Comparison of ENCODE assay signal across 1 cellular context in genomic region chr6:107459283-107460073, GRCh38.
A peak's percentile ranks its signal among the peaks of the same experiment; 100 is the strongest.
TF ChIP-seq lines count a peak whose summit lies in the region.

A gene with protein sequence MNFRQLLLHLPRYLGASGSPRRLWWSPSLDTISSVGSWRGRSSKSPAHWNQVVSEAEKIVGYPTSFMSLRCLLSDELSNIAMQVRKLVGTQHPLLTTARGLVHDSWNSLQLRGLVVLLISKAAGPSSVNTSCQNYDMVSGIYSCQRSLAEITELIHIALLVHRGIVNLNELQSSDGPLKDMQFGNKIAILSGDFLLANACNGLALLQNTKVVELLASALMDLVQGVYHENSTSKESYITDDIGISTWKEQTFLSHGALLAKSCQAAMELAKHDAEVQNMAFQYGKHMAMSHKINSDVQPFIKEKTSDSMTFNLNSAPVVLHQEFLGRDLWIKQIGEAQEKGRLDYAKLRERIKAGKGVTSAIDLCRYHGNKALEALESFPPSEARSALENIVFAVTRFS (minus strand): TSS chr6:107459564. CDS start chr6:107459285, 279 bp downstream.

TF ChIP-seq in K562, 482 proteins besides CTCF, POLR2A, EP300 and RAD21 (continued from another document and continues in another):
- TF ChIP-seq TCF3 (CRISPR knock-in tag; IDR thresholded peaks at IDR 0.05), result 0 out of 2 replicates have a peak, but pooled peaks have one; percentile 11
- no peak for TF ChIP-seq IFI16 (CRISPR knock-in tag; IDR thresholded peaks at IDR 0.05)
- no peak for TF ChIP-seq PHTF2 (CRISPR knock-in tag; IDR thresholded peaks at IDR 0.05)
- TF ChIP-seq, protein P1, sequence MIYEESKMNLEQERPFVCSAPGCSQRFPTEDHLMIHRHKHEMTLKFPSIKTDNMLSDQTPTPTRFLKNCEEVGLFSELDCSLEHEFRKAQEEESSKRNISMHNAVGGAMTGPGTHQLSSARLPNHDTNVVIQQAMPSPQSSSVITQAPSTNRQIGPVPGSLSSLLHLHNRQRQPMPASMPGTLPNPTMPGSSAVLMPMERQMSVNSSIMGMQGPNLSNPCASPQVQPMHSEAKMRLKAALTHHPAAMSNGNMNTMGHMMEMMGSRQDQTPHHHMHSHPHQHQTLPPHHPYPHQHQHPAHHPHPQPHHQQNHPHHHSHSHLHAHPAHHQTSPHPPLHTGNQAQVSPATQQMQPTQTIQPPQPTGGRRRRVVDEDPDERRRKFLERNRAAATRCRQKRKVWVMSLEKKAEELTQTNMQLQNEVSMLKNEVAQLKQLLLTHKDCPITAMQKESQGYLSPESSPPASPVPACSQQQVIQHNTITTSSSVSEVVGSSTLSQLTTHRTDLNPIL (CRISPR knock-in tag; IDR thresholded peaks at IDR 0.05), result no peak
- peak; percentile 68 to 79 for TF ChIP-seq MAZ (CRISPR knock-in tag; conservative IDR thresholded peaks at IDR 0.05 in 1 of 2, IDR thresholded peaks at IDR 0.05 in 1 of 2)
- TF ChIP-seq ZNF583 (CRISPR knock-in tag; IDR thresholded peaks at IDR 0.05), result 0 out of 2 replicates have a peak, but pooled peaks have one; percentile 27
- no peak for TF ChIP-seq BRD9 (IDR thresholded peaks at IDR 0.05; ENCODE audit: low read depth, partially characterized antibody)
- TF ChIP-seq RBM14 (IDR thresholded peaks at IDR 0.05; ENCODE audit: borderline replicate concordance, insufficient read depth, low read depth, low read length), result no peak
- TF ChIP-seq TCF7 (IDR thresholded peaks at IDR 0.05; ENCODE audit: borderline replicate concordance), result 0 out of 2 replicates have a peak, but pooled peaks have one; percentile 75
- TF ChIP-seq SREBF1 (IDR thresholded peaks at IDR 0.05; ENCODE audit: borderline replicate concordance, low read depth, low read length), result no peak
- no peak for TF ChIP-seq ZNF764 (CRISPR knock-in tag; IDR thresholded peaks at IDR 0.05; ENCODE audit: low read depth)
- no peak for TF ChIP-seq HNRNPK (IDR thresholded peaks at IDR 0.05; ENCODE audit: low read depth, low read length, poor library complexity, severe bottlenecking)
- TF ChIP-seq BRD4 (IDR thresholded peaks at IDR 0.05), result peak; percentile 64; the same call in 1 of the 2 replicates
- TF ChIP-seq HDAC6 (IDR thresholded peaks at IDR 0.05; ENCODE audit: low read depth, low read length), result no peak
- no peak for TF ChIP-seq SMC3 (conservative IDR thresholded peaks at IDR 0.05; ENCODE audit: insufficient read depth, low read depth, low read length)
- no peak for TF ChIP-seq IRF2 (CRISPR knock-in tag; IDR thresholded peaks at IDR 0.05)
- no peak for TF ChIP-seq THRAP3 (IDR thresholded peaks at IDR 0.05; ENCODE audit: borderline replicate concordance)
- peak; percentile 91 for TF ChIP-seq TBP (optimal IDR thresholded peaks at IDR 0.05; ENCODE audit: low read depth, low read length)
- peak; percentile 48 for TF ChIP-seq RBBP5 (IDR thresholded peaks at IDR 0.05; ENCODE audit: borderline replicate concordance, insufficient read depth, low read length, poor library complexity, severe bottlenecking)
- TF ChIP-seq NR4A1 (CRISPR knock-in tag; IDR thresholded peaks at IDR 0.05), result no peak
- no peak for TF ChIP-seq NR4A1 (tag; IDR thresholded peaks at IDR 0.05)
- TF ChIP-seq JUNB (CRISPR knock-in tag; conservative IDR thresholded peaks at IDR 0.05), result no peak
- TF ChIP-seq ZNF134 (CRISPR knock-in tag; conservative IDR thresholded peaks at IDR 0.05), result no peak
- TF ChIP-seq KLF10 (CRISPR knock-in tag; IDR thresholded peaks at IDR 0.05), result no peak
- TF ChIP-seq SNAPC5 (CRISPR knock-in tag; IDR thresholded peaks at IDR 0.05), result no peak
- TF ChIP-seq ATF7 (IDR thresholded peaks at IDR 0.05), result peak; percentile 80; the same call in 1 of the 2 replicates
- TF ChIP-seq ZBTB11 (CRISPR knock-in tag; IDR thresholded peaks at IDR 0.05), result peak in 1 of 3 experiments; percentile 59; a peak in 1 of 6 replicates
- TF ChIP-seq TCF7L2 (IDR thresholded peaks at IDR 0.05; ENCODE audit: low read depth, low read length), result peak; percentile 46; the same call in 1 of the 2 replicates
- no peak for TF ChIP-seq EHMT2 (IDR thresholded peaks at IDR 0.05)
- TF ChIP-seq LEF1 (IDR thresholded peaks at IDR 0.05), result no peak
- peak; percentile 24; the same call in 1 of the 2 replicates for TF ChIP-seq C11orf30 (IDR thresholded peaks at IDR 0.05; ENCODE audit: low read depth)
- TF ChIP-seq MTA3 (IDR thresholded peaks at IDR 0.05; ENCODE audit: borderline replicate concordance), result peak; percentile 92
- TF ChIP-seq COPS2 (conservative IDR thresholded peaks at IDR 0.05), result no peak
- TF ChIP-seq FIP1L1 (IDR thresholded peaks at IDR 0.05; ENCODE audit: low read depth, low read length, poor library complexity, severe bottlenecking), result no peak
- peak; percentile 96 for TF ChIP-seq TAF1 (IDR thresholded peaks at IDR 0.05; ENCODE audit: control insufficient read depth, extremely low read depth, insufficient read depth, low read length, severe bottlenecking)
- TF ChIP-seq SMAD4 (CRISPR knock-in tag; conservative IDR thresholded peaks at IDR 0.05), result 0 out of 2 replicates have a peak, but pooled peaks have one; percentile 48
- TF ChIP-seq ZNF121 (CRISPR knock-in tag; conservative IDR thresholded peaks at IDR 0.05), result no peak
- TF ChIP-seq HDAC3 (IDR thresholded peaks at IDR 0.05; ENCODE audit: borderline replicate concordance, partially characterized antibody), result no peak
- no peak for TF ChIP-seq HNRNPUL1 (IDR thresholded peaks at IDR 0.05; ENCODE audit: low read length)
- peak in 1 of 2 experiments; percentile 18; a peak in 1 of 4 replicates for TF ChIP-seq KDM4B (IDR thresholded peaks at IDR 0.05; ENCODE audit: borderline replicate concordance in 2 of 2, low read depth in 1 of 2)
- TF ChIP-seq MIER1 (IDR thresholded peaks at IDR 0.05; ENCODE audit: low read depth), result no peak
- no peak for TF ChIP-seq FOXJ2 (tag; IDR thresholded peaks at IDR 0.05)
- TF ChIP-seq SMAD3 (CRISPR knock-in tag; conservative IDR thresholded peaks at IDR 0.05), result no peak
- TF ChIP-seq SRSF7 (optimal IDR thresholded peaks at IDR 0.05; ENCODE audit: low read depth, low read length), result no peak
- no peak for TF ChIP-seq ZNF324 (CRISPR knock-in tag; IDR thresholded peaks at IDR 0.05)
- TF ChIP-seq, protein P2, sequence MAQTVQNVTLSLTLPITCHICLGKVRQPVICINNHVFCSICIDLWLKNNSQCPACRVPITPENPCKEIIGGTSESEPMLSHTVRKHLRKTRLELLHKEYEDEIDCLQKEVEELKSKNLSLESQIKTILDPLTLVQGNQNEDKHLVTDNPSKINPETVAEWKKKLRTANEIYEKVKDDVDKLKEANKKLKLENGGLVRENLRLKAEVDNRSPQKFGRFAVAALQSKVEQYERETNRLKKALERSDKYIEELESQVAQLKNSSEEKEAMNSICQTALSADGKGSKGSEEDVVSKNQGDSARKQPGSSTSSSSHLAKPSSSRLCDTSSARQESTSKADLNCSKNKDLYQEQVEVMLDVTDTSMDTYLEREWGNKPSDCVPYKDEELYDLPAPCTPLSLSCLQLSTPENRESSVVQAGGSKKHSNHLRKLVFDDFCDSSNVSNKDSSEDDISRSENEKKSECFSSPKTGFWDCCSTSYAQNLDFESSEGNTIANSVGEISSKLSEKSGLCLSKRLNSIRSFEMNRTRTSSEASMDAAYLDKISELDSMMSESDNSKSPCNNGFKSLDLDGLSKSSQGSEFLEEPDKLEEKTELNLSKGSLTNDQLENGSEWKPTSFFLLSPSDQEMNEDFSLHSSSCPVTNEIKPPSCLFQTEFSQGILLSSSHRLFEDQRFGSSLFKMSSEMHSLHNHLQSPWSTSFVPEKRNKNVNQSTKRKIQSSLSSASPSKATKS (CRISPR knock-in tag; IDR thresholded peaks at IDR 0.05), result no peak
- no peak for TF ChIP-seq ZBTB33 (CRISPR knock-in tag; IDR thresholded peaks at IDR 0.05)
- no peak for TF ChIP-seq HMG20A (CRISPR knock-in tag; conservative IDR thresholded peaks at IDR 0.05)
- no peak for TF ChIP-seq EZH2 (IDR thresholded peaks at IDR 0.05; ENCODE audit: borderline replicate concordance, low read depth, low read length)
- TF ChIP-seq, protein P3, sequence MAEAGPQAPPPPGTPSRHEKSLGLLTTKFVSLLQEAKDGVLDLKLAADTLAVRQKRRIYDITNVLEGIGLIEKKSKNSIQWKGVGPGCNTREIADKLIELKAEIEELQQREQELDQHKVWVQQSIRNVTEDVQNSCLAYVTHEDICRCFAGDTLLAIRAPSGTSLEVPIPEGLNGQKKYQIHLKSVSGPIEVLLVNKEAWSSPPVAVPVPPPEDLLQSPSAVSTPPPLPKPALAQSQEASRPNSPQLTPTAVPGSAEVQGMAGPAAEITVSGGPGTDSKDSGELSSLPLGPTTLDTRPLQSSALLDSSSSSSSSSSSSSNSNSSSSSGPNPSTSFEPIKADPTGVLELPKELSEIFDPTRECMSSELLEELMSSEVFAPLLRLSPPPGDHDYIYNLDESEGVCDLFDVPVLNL (CRISPR knock-in tag; IDR thresholded peaks at IDR 0.05; ENCODE audit: low read depth), result no peak
- peak; percentile 40 for TF ChIP-seq MEIS2 (IDR thresholded peaks at IDR 0.05; ENCODE audit: partially characterized antibody)
- TF ChIP-seq ARID3B (CRISPR knock-in tag; IDR thresholded peaks at IDR 0.05; ENCODE audit: borderline replicate concordance), result no peak
- TF ChIP-seq RBM39 (optimal IDR thresholded peaks at IDR 0.05; ENCODE audit: low read depth, low read length), result no peak
- TF ChIP-seq ZNF589 (CRISPR knock-in tag; IDR thresholded peaks at IDR 0.05; ENCODE audit: low read depth), result no peak
- no peak for TF ChIP-seq PURB (CRISPR knock-in tag; IDR thresholded peaks at IDR 0.05; ENCODE audit: low read depth)
- no peak for TF ChIP-seq POLR3A (IDR thresholded peaks at IDR 0.05; ENCODE audit: borderline replicate concordance, extremely low read depth, insufficient read depth, insufficient read length)
- TF ChIP-seq, protein P4, sequence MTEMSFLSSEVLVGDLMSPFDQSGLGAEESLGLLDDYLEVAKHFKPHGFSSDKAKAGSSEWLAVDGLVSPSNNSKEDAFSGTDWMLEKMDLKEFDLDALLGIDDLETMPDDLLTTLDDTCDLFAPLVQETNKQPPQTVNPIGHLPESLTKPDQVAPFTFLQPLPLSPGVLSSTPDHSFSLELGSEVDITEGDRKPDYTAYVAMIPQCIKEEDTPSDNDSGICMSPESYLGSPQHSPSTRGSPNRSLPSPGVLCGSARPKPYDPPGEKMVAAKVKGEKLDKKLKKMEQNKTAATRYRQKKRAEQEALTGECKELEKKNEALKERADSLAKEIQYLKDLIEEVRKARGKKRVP (CRISPR knock-in tag; IDR thresholded peaks at IDR 0.05), result no peak
